ENCODE assay signal across 8 cellular contexts in the genomic region with DNA sequence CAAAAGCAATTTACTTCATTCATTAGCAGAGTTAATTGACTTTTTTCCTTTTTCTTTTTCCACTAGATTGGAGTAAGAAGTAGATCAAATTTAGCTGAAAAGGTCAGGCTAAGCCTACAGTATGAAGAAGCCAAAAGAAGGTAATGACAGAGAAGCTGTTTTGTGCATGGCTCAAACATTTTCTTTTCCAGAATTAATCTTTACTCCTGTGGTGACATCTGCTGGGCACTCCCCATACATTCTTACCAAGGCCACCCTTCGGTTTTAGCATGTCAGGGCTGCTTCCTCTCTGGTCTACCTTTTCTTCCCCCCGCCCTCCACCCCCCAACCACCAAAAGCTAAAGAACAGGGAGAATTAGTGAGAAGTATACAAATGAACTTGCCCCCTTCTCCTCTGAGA.
DNase-seq lines count a peak whose midpoint lies in the region; ATAC-seq, FAIRE-seq and TF ChIP-seq lines count a peak whose summit lies in the region.

No MANE protein-coding gene starts in this region.

- TF ChIP-seq RAD21 in A549 (conservative IDR thresholded peaks at IDR 0.05 in 1 of 2, IDR thresholded peaks at IDR 0.05 in 1 of 2), result peak; percentile 72 to 80

- no peak overlapping the region for H3K27ac ChIP-seq in A549

- ATAC-seq in A549, result peak; percentile 54 to 86; a peak in 4 of 6 replicates
- no peak for ATAC-seq in GM18498 (IDR thresholded peaks at IDR 0.05; ENCODE audit: unreplicated experiment)

- no peaks in the 10 kb centered on the region for H3K9me3 ChIP-seq in A549

- H3K4me1 ChIP-seq in A549, result no peaks in the 10 kb centered on the region

- CTCF ChIA-PET in A549 (lab: Yijun Ruan, JAX), result interaction anchor here (0.6 to 13.4 kb wide), 31 partner anchors 10 to 340 kb away, joined by 3 to 168 read pairs (median 4); a partner anchor contains a TSS

- WGBS in A549 (ENCODE audit: missing lambda C conversion rate), result 12% methylated on average over 2 of the region's 2 CpGs

- TF ChIP-seq POLR2A in A549 (IDR thresholded peaks at IDR 0.05; ENCODE audit: low read length), result no peak

- no peak for TF ChIP-seq EP300 in A549 (IDR thresholded peaks at IDR 0.05)

- TF ChIP-seq CTCF in A549 (IDR thresholded peaks at IDR 0.05) (peak; percentile 55), WI38 (IDR thresholded peaks at IDR 0.05; ENCODE audit: low read depth, low read length) (0 out of 2 replicates have a peak, but pooled peaks have one; percentile 12)

- FAIRE-seq in A549 (lab: Jason Lieb, UNC), result no peak
- peak; percentile 90 for FAIRE-seq in islet of Langerhans (lab: Jason Lieb, UNC)

- POLR2A ChIA-PET in A549 (lab: Yijun Ruan, JAX), result interaction anchor here (1.0 kb wide), 1 partner anchor 151 kb away, joined by 5 read pairs; a partner anchor contains a TSS

- H3K4me2 ChIP-seq in A549, result no peak overlapping the region

- H3K4me3 ChIP-seq in A549 (no peak overlapping the region), WI38 (ENCODE audit: low read depth, low read length) (no peak overlapping the region)

- DNase-seq in A549 (ENCODE audit: low read depth in 1 of 2, low spot score in 1 of 2) (peak; percentile 11 to 39), GM03348 (ENCODE audit: low spot score) (peak; percentile 37), Kasumi-1 (lab: John Stamatoyannopoulos, UW) (peak; percentile 74 to 85), cerebellar nuclear complex (lab: John Stamatoyannopoulos, UW) (no peak), GOT3 (lab: John Stamatoyannopoulos, UW) (no peak)

TF ChIP-seq in A549, 52 proteins besides CTCF, POLR2A, EP300 and RAD21:
- TF ChIP-seq SMC3 (IDR thresholded peaks at IDR 0.05) (peak; percentile 82), CHD4 (IDR thresholded peaks at IDR 0.05; ENCODE audit: borderline replicate concordance) (no peak)
- TF ChIP-seq, protein P1, sequence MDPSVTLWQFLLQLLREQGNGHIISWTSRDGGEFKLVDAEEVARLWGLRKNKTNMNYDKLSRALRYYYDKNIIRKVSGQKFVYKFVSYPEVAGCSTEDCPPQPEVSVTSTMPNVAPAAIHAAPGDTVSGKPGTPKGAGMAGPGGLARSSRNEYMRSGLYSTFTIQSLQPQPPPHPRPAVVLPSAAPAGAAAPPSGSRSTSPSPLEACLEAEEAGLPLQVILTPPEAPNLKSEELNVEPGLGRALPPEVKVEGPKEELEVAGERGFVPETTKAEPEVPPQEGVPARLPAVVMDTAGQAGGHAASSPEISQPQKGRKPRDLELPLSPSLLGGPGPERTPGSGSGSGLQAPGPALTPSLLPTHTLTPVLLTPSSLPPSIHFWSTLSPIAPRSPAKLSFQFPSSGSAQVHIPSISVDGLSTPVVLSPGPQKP (IDR thresholded peaks at IDR 0.05; ENCODE audit: low read depth, low read length), result no peak

Comparison
In these comparisons a context has a peak if more than half of its experiments do, and no peak if none do; other contexts are left out.
1. DNase-seq: peak in A549 (2 of 2), GM03348 (single experiment) and Kasumi-1 (2 of 2); none in cerebellar nuclear complex (0 of 2) and GOT3 (single experiment).